ENCODE assay signal across 26 cellular contexts in genomic region chr11:13881176-13881680, GRCh38.
"Had no signal": no experiment of that assay in that cellular context is flagged by ENCODE, and none has a peak within 500 bp of the region (broad histone marks: within the 10 kb centered on the region; RNA-seq: fewer than 3 reads in every experiment).

No MANE protein-coding gene starts in this region.

- H3K9me3 Mint-ChIP-seq: immature natural killer cell, natural killer cell, neural crest cell, type B pancreatic cell had no signal

- H3K27me3 ChIP-seq: neutrophil, spleen, testis, tibial artery had no signal

- H3K4me1 ChIP-seq: prostate gland, spleen, testis, tibial artery had no signal

- DNase-seq: dorsolateral prefrontal cortex; effector CD4-positive, alpha-beta T cell; hypothalamus; immature natural killer cell; islet precursor cell; kidney glomerular epithelial cell; left colon; left ventricle myocardium superior; natural killer cell; right cardiac atrium; spleen; stimulated activated CD4-positive, alpha-beta T cell treated with anti-CD3 and anti-CD28 coated beads, Interleukin-4, amount 100 ng/mL, for 4 hours; stimulated activated naive CD8-positive, alpha-beta T cell treated with anti-CD3 and anti-CD28 coated beads, Interleukin-15, Interleukin-2, amounts not matched to agents 100 U/mL and 50 U/mL, for 24 hours; substantia nigra; testis; tibial artery had no signal

- H3K36me3 Mint-ChIP-seq: immature natural killer cell; memory B cell; natural killer cell; stimulated activated memory B cell treated with anti-CD40 and anti-IgM and Interleukin-4, amounts not matched to agents 10 μg/mL and 1 μg/mL and 100 μg/mL, for 72 hours; type B pancreatic cell had no signal

- H3K4me3 ChIP-seq: dorsolateral prefrontal cortex, lung, prostate gland, skin epidermis, spleen, testis, tibial artery had no signal

- H3K27me3 Mint-ChIP-seq: stimulated activated memory B cell treated with anti-CD40 and anti-IgM and Interleukin-4, amounts not matched to agents 10 μg/mL and 1 μg/mL and 100 μg/mL, for 72 hours had no signal

- H3K9me3 ChIP-seq: neutrophil, prostate gland, spleen, testis, tibial artery had no signal

- H3K27ac ChIP-seq: dorsolateral prefrontal cortex, neutrophil, prostate gland, skin epidermis, spleen, testis, tibial artery had no signal

- ATAC-seq: left colon; left ventricle myocardium superior; right cardiac atrium; stimulated activated memory B cell treated with anti-CD40 and anti-IgM and Interleukin-4, amounts not matched to agents 10 μg/mL and 1 μg/mL and 100 μg/mL, for 72 hours; stimulated activated naive CD8-positive, alpha-beta T cell treated with anti-CD3 and anti-CD28 coated beads, Interleukin-15, Interleukin-2, amounts not matched to agents 100 U/mL and 50 U/mL, for 24 hours had no signal

- H3K4me1 Mint-ChIP-seq: immature natural killer cell, natural killer cell, neural crest cell had no signal

- FAIRE-seq: colon, frontal cortex had no signal

- H3K36me3 ChIP-seq: neutrophil, prostate gland, spleen, tibial artery had no signal

- H3K4me3 Mint-ChIP-seq: immature natural killer cell; memory B cell; natural killer cell; neural crest cell; stimulated activated memory B cell treated with anti-CD40 and anti-IgM and Interleukin-4, amounts not matched to agents 10 μg/mL and 1 μg/mL and 100 μg/mL, for 72 hours; type B pancreatic cell had no signal

- H3K27ac Mint-ChIP-seq: natural killer cell; stimulated activated memory B cell treated with anti-CD40 and anti-IgM and Interleukin-4, amounts not matched to agents 10 μg/mL and 1 μg/mL and 100 μg/mL, for 72 hours; type B pancreatic cell had no signal
